8 cellular contexts compared by ENCODE assay signal in genomic region chr19:57560049-57560491, GRCh38. TPM values are rescaled to one million over a fixed set of nuclear protein-coding genes. Genes with fewer than 3 reads are reported as not detected.
A peak's percentile ranks its signal among the peaks of the same experiment; 100 is the strongest.
DNase-seq lines count a peak whose midpoint lies in the region; ATAC-seq and TF ChIP-seq lines count a peak whose summit lies in the region.

No MANE protein-coding gene starts in this region.

- TF ChIP-seq CTCF in ovary (IDR thresholded peaks at IDR 0.05): no peak

- H3K4me1 ChIP-seq in ovary (ENCODE audit: insufficient read depth): peaks cover 6% of the 10 kb centered on the region

- H3K27ac ChIP-seq in ovary: peak overlapping the region in 1 of 2 donors; percentile 52

- 8 to 42% (median 21%) methylated on average over 23 of the region's 23 CpGs for WGBS in ovary, 3 donors

- intact Hi-C loops in ovary (cut with DNase I): no loop called here

- H3K9me3 ChIP-seq in T-helper 17 cell (ENCODE audit: control insufficient read depth, low read length, poor library complexity, severe bottlenecking): peaks cover 12% of the 10 kb centered on the region
- peaks cover 0 to 18% of the 10 kb centered on the region in 2 donors for H3K9me3 ChIP-seq in ovary

- H3K27me3 ChIP-seq in ovary: no peaks in the 10 kb centered on the region

- H3K36me3 ChIP-seq in ovary: no peaks in the 10 kb centered on the region

- peak overlapping the region; percentile 99 for H3K4me3 Mint-ChIP-seq in activated naive CD4-positive, alpha-beta T cell treated with anti-CD3 and anti-CD28 coated beads, Interleukin-2, amount 50 U/mL, for 24 hours
- H3K4me3 Mint-ChIP-seq in T-helper 17 cell: peak overlapping the region; percentile 93

- peaks cover 41% of the 10 kb centered on the region for H3K4me1 Mint-ChIP-seq in activated naive CD4-positive, alpha-beta T cell treated with anti-CD3 and anti-CD28 coated beads, Interleukin-2, amount 50 U/mL, for 24 hours
- peaks cover 14% of the 10 kb centered on the region for H3K4me1 Mint-ChIP-seq in T-helper 17 cell

- no peak for ATAC-seq in T-helper 17 cell
- no peak for ATAC-seq in HG03025 (IDR thresholded peaks at IDR 0.05; ENCODE audit: low FRiP score, unreplicated experiment)
- no peak for ATAC-seq in HG03439 (IDR thresholded peaks at IDR 0.05; ENCODE audit: unreplicated experiment)

- H3K27ac Mint-ChIP-seq in activated naive CD4-positive, alpha-beta T cell treated with anti-CD3 and anti-CD28 coated beads, Interleukin-2, amount 50 U/mL, for 24 hours: peak overlapping the region; percentile 95
- peak overlapping the region; percentile 86 for H3K27ac Mint-ChIP-seq in T-helper 17 cell

- peaks cover 38% of the 10 kb centered on the region for H3K36me3 Mint-ChIP-seq in activated naive CD4-positive, alpha-beta T cell treated with anti-CD3 and anti-CD28 coated beads, Interleukin-2, amount 50 U/mL, for 24 hours
- peaks cover 3% of the 10 kb centered on the region for H3K36me3 Mint-ChIP-seq in T-helper 17 cell (ENCODE audit: low read depth)

- no peak for DNase-seq in activated naive CD4-positive, alpha-beta T cell treated with anti-CD3 and anti-CD28 coated beads, Interleukin-2, amount 50 U/mL, for 16 hours
- DNase-seq in T-helper 17 cell (no peak), fibroblast of peridontal ligament (ENCODE audit: extremely low read depth) (peak; percentile 60), ovary (peak in 4 of 5 donors; percentile 22 to 46 (median 36)), NCI-H2081 (lab: John Stamatoyannopoulos, UW) (no peak)

- H3K27me3 Mint-ChIP-seq in activated naive CD4-positive, alpha-beta T cell treated with anti-CD3 and anti-CD28 coated beads, Interleukin-2, amount 50 U/mL, for 24 hours: peaks cover 1% of the 10 kb centered on the region
- no peaks in the 10 kb centered on the region for H3K27me3 Mint-ChIP-seq in T-helper 17 cell

- no peak for TF ChIP-seq POLR2A in ovary (IDR thresholded peaks at IDR 0.05)

- H3K4me3 ChIP-seq in ovary: peak overlapping the region; percentile 73

- no peak for TF ChIP-seq EP300 in ovary (IDR thresholded peaks at IDR 0.05)

- H3K9me3 Mint-ChIP-seq in activated naive CD4-positive, alpha-beta T cell treated with anti-CD3 and anti-CD28 coated beads, Interleukin-2, amount 50 U/mL, for 24 hours: peaks cover 21% of the 10 kb centered on the region

RNA-seq across cellular contexts. Expression of gene ZNF550, which starts 0.4 kb away (rescaled TPM):
- total RNA-seq in T-helper 17 cell: 10 to 100 TPM in 1 of 2 donors, 1 to 10 TPM in 1; 8.5 to 12.2 TPM
- 10 to 100 TPM in 5 of 7 donors, 1 to 10 TPM in 2; 6.7 to 17.1 (median 11.4) TPM for total RNA-seq in ovary
- polyA plus RNA-seq in ovary: 1 to 10 TPM; 6.8 to 7.3 TPM

RNA-seq across cellular contexts. Expression of gene ZNF416, which starts 18.6 kb away (rescaled TPM):
- 1 to 10 TPM; 3.9 to 4.7 TPM for total RNA-seq in T-helper 17 cell
- total RNA-seq in ovary: 10 to 100 TPM in 1 of 7 donors, 1 to 10 TPM in 6; 2.2 to 10.9 (median 7.6) TPM
- polyA plus RNA-seq in ovary: 1 to 10 TPM; 3.9 to 9.2 TPM

RNA-seq across cellular contexts. Expression of gene ZIK1, which starts 23.9 kb away (rescaled TPM):
- total RNA-seq in T-helper 17 cell (1 to 10 TPM; 2.9 to 4.3 TPM), ovary (10 to 100 TPM in 1 of 7 donors, 1 to 10 TPM in 6; 3.4 to 10.2 (median 8.4) TPM)
- polyA plus RNA-seq in ovary: 1 to 10 TPM; 5.5 to 5.7 TPM

RNA-seq across cellular contexts. Expression of gene ZNF549, which starts 32.9 kb away (rescaled TPM):
- total RNA-seq in T-helper 17 cell: 1 to 10 TPM; 7.4 to 7.9 TPM
- 10 to 100 TPM in 4 of 7 donors, 1 to 10 TPM in 3; 3.9 to 11.9 (median 10.1) TPM for total RNA-seq in ovary
- 1 to 10 TPM; 4.0 to 8.1 TPM for polyA plus RNA-seq in ovary

RNA-seq across cellular contexts. Expression of gene ZNF530, which starts 39.6 kb away (rescaled TPM):
- total RNA-seq in T-helper 17 cell (1 to 10 TPM; 2.5 to 4.4 TPM), ovary (1 to 10 TPM; 2.5 to 8.9 (median 3.6) TPM)
- 1 to 10 TPM; 2.0 to 2.2 TPM for polyA plus RNA-seq in ovary

Comparison
In these comparisons a context has a peak if more than half of its experiments do, and no peak if none do; other contexts are left out.
1. DNase-seq: peak in fibroblast of peridontal ligament (single experiment) and ovary (4 of 5); none in activated naive CD4-positive, alpha-beta T cell treated with anti-CD3 and anti-CD28 coated beads, Interleukin-2, amount 50 U/mL, for 16 hours (single experiment), T-helper 17 cell (0 of 3) and NCI-H2081 (0 of 2).